ENCODE assay signal across 11 cellular contexts in genomic region chr1:64829411-64830033, GRCh38.
DNase-seq lines count a peak whose midpoint lies in the region; ATAC-seq and TF ChIP-seq lines count a peak whose summit lies in the region.
"Had no signal": no experiment of that assay in that cellular context is flagged by ENCODE, and none has a peak within 500 bp of the region (broad histone marks: within the 10 kb centered on the region; RNA-seq: fewer than 3 reads in every experiment).

No MANE protein-coding gene starts in this region.

- peaks cover 35% of the 10 kb centered on the region for H3K36me3 ChIP-seq in left ventricle myocardium inferior

- H3K27me3 ChIP-seq in left ventricle myocardium inferior (ENCODE audit: low read depth) = no peaks in the 10 kb centered on the region

- H3K27ac Mint-ChIP-seq in activated T-helper 17 cell treated with anti-CD3 and anti-CD28 coated beads, Interleukin-2, amount 50 U/mL, for 72 hours = peak overlapping the region; percentile 90
- H3K27ac Mint-ChIP-seq in stimulated activated memory B cell treated with anti-CD40 and anti-IgM and Interleukin-4, amounts not matched to agents 10 μg/mL and 1 μg/mL and 100 μg/mL, for 72 hours = peak overlapping the region; percentile 17

- TF ChIP-seq CTCF in left ventricle myocardium inferior (IDR thresholded peaks at IDR 0.05; ENCODE audit: borderline replicate concordance) = no peak

- peaks cover 36% of the 10 kb centered on the region for H3K4me1 Mint-ChIP-seq in activated T-helper 17 cell treated with anti-CD3 and anti-CD28 coated beads, Interleukin-2, amount 50 U/mL, for 72 hours
- H3K4me1 Mint-ChIP-seq in stimulated activated memory B cell treated with anti-CD40 and anti-IgM and Interleukin-4, amounts not matched to agents 10 μg/mL and 1 μg/mL and 100 μg/mL, for 72 hours = peaks cover 33% of the 10 kb centered on the region

- DNase-seq in Right ventricle myocardium superior (no peak), cardiac septum (ENCODE audit: low spot score) (no peak), left ventricle myocardium inferior (no peak), NCI-H2196 (lab: John Stamatoyannopoulos, UW; ENCODE audit: unreplicated experiment) (no peak), NCI-H1092 treated with DMSO at 0.1 percent for 48 hours (lab: John Stamatoyannopoulos, UW) (no peak)
- DNase-seq: activated naive CD4-positive, alpha-beta T cell; NCI-H1105; SHP77 treated with DMSO at 0.1 percent for 48 hours had no signal

- H3K27me3 Mint-ChIP-seq in activated T-helper 17 cell treated with anti-CD3 and anti-CD28 coated beads, Interleukin-2, amount 50 U/mL, for 72 hours = no peaks in the 10 kb centered on the region
- no peaks in the 10 kb centered on the region for H3K27me3 Mint-ChIP-seq in stimulated activated memory B cell treated with anti-CD40 and anti-IgM and Interleukin-4, amounts not matched to agents 10 μg/mL and 1 μg/mL and 100 μg/mL, for 72 hours

- H3K9me3 Mint-ChIP-seq in activated T-helper 17 cell treated with anti-CD3 and anti-CD28 coated beads, Interleukin-2, amount 50 U/mL, for 72 hours = no peaks in the 10 kb centered on the region
- no peaks in the 10 kb centered on the region for H3K9me3 Mint-ChIP-seq in stimulated activated memory B cell treated with anti-CD40 and anti-IgM and Interleukin-4, amounts not matched to agents 10 μg/mL and 1 μg/mL and 100 μg/mL, for 72 hours

- peak overlapping the region; percentile 73 for H3K4me3 Mint-ChIP-seq in activated T-helper 17 cell treated with anti-CD3 and anti-CD28 coated beads, Interleukin-2, amount 50 U/mL, for 72 hours
- no peak overlapping the region for H3K4me3 Mint-ChIP-seq in stimulated activated memory B cell treated with anti-CD40 and anti-IgM and Interleukin-4, amounts not matched to agents 10 μg/mL and 1 μg/mL and 100 μg/mL, for 72 hours

- intact Hi-C loops in Right ventricle myocardium superior (cut with DNase I) = loop anchor here (5.0 to 10.0 kb wide), 2 partner anchors 85 to 152 kb away; partner anchors contain the start of gene RAVER2
- intact Hi-C loops in cardiac septum (cut with DNase I) = loop anchor here (5.0 to 10.0 kb wide), 2 partner anchors 87 to 355 kb away; partner anchors contain the start of gene CACHD1
- intact Hi-C loops in left ventricle myocardium inferior (cut with micrococcal nuclease) = no loop called here

- H3K4me1 ChIP-seq in left ventricle myocardium inferior = peaks cover 19% of the 10 kb centered on the region

- H3K27ac ChIP-seq in left ventricle myocardium inferior (replicated peaks) = peak overlapping the region; percentile 33

- peak; percentile 77 for ATAC-seq in Right ventricle myocardium superior (ENCODE audit: poor library complexity)
- no peak for ATAC-seq in activated T-helper 17 cell treated with anti-CD3 and anti-CD28 coated beads, Interleukin-2, amount 50 U/mL, for 72 hours (replicated peaks)
- ATAC-seq in stimulated activated memory B cell treated with anti-CD40 and anti-IgM and Interleukin-4, amounts not matched to agents 10 μg/mL and 1 μg/mL and 100 μg/mL, for 72 hours = peak; percentile 27
- ATAC-seq in activated CD4-positive, CD25-positive, alpha-beta regulatory T cell treated with anti-CD3 and anti-CD28 coated beads, Interleukin-2, amount 50 U/mL, for 24 hours = no peak

- peaks cover 39% of the 10 kb centered on the region for H3K36me3 Mint-ChIP-seq in activated T-helper 17 cell treated with anti-CD3 and anti-CD28 coated beads, Interleukin-2, amount 50 U/mL, for 72 hours (ENCODE audit: low read depth)
- peaks cover 13% of the 10 kb centered on the region for H3K36me3 Mint-ChIP-seq in stimulated activated memory B cell treated with anti-CD40 and anti-IgM and Interleukin-4, amounts not matched to agents 10 μg/mL and 1 μg/mL and 100 μg/mL, for 72 hours

- no peak overlapping the region for H3K4me3 ChIP-seq in left ventricle myocardium inferior

- no peaks in the 10 kb centered on the region for H3K9me3 ChIP-seq in left ventricle myocardium inferior (replicated peaks)

Comparison
In these comparisons a context has a peak if more than half of its experiments do, and no peak if none do; other contexts are left out.
1. ATAC-seq: peak in Right ventricle myocardium superior (single experiment) and stimulated activated memory B cell treated with anti-CD40 and anti-IgM and Interleukin-4, amounts not matched to agents 10 μg/mL and 1 μg/mL and 100 μg/mL, for 72 hours (single experiment); none in activated T-helper 17 cell treated with anti-CD3 and anti-CD28 coated beads, Interleukin-2, amount 50 U/mL, for 72 hours (single experiment) and activated CD4-positive, CD25-positive, alpha-beta regulatory T cell treated with anti-CD3 and anti-CD28 coated beads, Interleukin-2, amount 50 U/mL, for 24 hours (0 of 2).